ENCODE assay signal across 23 cellular contexts in the genomic region with DNA sequence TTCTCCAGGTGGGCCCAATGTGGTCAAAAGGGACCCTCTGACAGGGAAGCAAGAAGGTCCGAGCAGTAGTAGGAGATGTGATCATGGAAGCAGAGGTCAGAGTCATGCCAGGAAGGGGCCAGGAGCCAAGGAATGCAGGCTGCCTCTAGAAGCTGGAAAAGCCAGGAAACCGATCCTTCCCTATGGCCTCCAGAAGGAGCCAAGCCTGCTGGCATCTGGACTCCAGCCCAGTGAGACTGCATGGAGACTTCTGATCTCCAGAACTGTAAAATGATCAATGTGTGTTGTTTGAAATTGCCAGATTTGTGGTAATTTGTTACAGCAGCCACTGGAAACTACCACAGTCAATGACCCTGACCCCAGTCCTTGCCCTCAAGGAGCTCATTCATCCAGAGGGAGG. TPM values are rescaled to one million over a fixed set of nuclear protein-coding genes. Genes with fewer than 3 reads are reported as not detected.
DNase-seq lines count a peak whose midpoint lies in the region; ATAC-seq and TF ChIP-seq lines count a peak whose summit lies in the region.
"Had no signal": no experiment of that assay in that cellular context is flagged by ENCODE, and none has a peak within 500 bp of the region (broad histone marks: within the 10 kb centered on the region; RNA-seq: fewer than 3 reads in every experiment).

No MANE protein-coding gene starts in this region.

- H3K36me3 ChIP-seq in mammary epithelial cell (ENCODE audit: insufficient read depth, low read length) (no peaks in the 10 kb centered on the region), muscle layer of colon (ENCODE audit: insufficient read depth, low read length) (no peaks in the 10 kb centered on the region), thymus (ENCODE audit: control insufficient read depth, insufficient read depth) (no peaks in the 10 kb centered on the region)

- H3K4me3 Mint-ChIP-seq in activated naive CD8-positive, alpha-beta T cell treated with anti-CD3 and anti-CD28 coated beads, Interleukin-2, amount 50 U/mL, for 24 hours, result no peak overlapping the region
- H3K4me3 Mint-ChIP-seq: CD14-positive monocyte, HFFc6 had no signal

- no peak overlapping the region for H3K4me3 ChIP-seq in mammary epithelial cell (replicated peaks in 1 of 3; ENCODE audit: insufficient read depth in 1 of 3, low read depth in 2 of 3, low read length in 3 of 3)
- no peak overlapping the region for H3K4me3 ChIP-seq in muscle layer of colon (ENCODE audit: low read depth in 1 of 2, low read length in 2 of 2)
- H3K4me3 ChIP-seq in thymus (ENCODE audit: low read length), result no peak overlapping the region

- H3K9me3 Mint-ChIP-seq in activated naive CD8-positive, alpha-beta T cell treated with anti-CD3 and anti-CD28 coated beads, Interleukin-2, amount 50 U/mL, for 24 hours, result no peaks in the 10 kb centered on the region
- H3K9me3 Mint-ChIP-seq: HFFc6 had no signal

- BruUV-seq in mammary epithelial cell (replicated peaks; lab: Mats Ljungman, UMichigan), result no TSS peak

- H3K27ac ChIP-seq in mammary epithelial cell (ENCODE audit: insufficient read depth, low read depth, low read length), result no peak overlapping the region
- H3K27ac ChIP-seq in muscle layer of colon (ENCODE audit: low read depth, low read length), result peak overlapping the region; percentile 56
- H3K27ac ChIP-seq in thymus (ENCODE audit: low read depth), result peak overlapping the region; percentile 36
- H3K27ac ChIP-seq: 22Rv1, HL-60 had no signal

- no peak overlapping the region for H3K4me2 ChIP-seq in mammary epithelial cell (ENCODE audit: insufficient read depth, low read depth, low read length)

- H4K20me1 ChIP-seq in mammary epithelial cell (ENCODE audit: insufficient read depth, low read length), result no peaks in the 10 kb centered on the region

- peak; percentile 52 for DNase-seq in DMS 273 (lab: John Stamatoyannopoulos, UW; ENCODE audit: unreplicated experiment)
- no peak for DNase-seq in DMS 273 treated with DMSO at 0.1 percent for 48 hours (lab: John Stamatoyannopoulos, UW)
- DNase-seq in mammary epithelial cell, result no peak
- DNase-seq in activated naive CD8-positive, alpha-beta T cell treated with anti-CD3 and anti-CD28 coated beads, Interleukin-2, amount 50 U/mL, for 24 hours, result no peak
- no peak for DNase-seq in DMS114 treated with DMSO at 0.1 percent for 48 hours (lab: John Stamatoyannopoulos, UW; ENCODE audit: unreplicated experiment)
- DNase-seq: DMS153, GF-D8, H7, HFFc6, NCI-H1048, NCI-H1436 treated with DMSO at 0.1 percent for 48 hours, NCI-H2029, NCI-H2171 had no signal

- no peak for TF ChIP-seq CTCF in mammary epithelial cell (conservative IDR thresholded peaks at IDR 0.05 in 1 of 2, IDR thresholded peaks at IDR 0.05 in 1 of 2; ENCODE audit: extremely low read depth in 1 of 2, insufficient read depth in 1 of 2, low read depth in 1 of 2, low read length in 2 of 2)

- CTCF ChIA-PET in mammary epithelial cell (lab: Charles Lee; ENCODE audit: low non-redundant PET), result no interaction called here

- peaks cover 6% of the 10 kb centered on the region for H3K27me3 Mint-ChIP-seq in activated naive CD8-positive, alpha-beta T cell treated with anti-CD3 and anti-CD28 coated beads, Interleukin-2, amount 50 U/mL, for 24 hours

- no peaks in the 10 kb centered on the region for H3K27me3 ChIP-seq in mammary epithelial cell (ENCODE audit: insufficient read depth, low read length)
- no peaks in the 10 kb centered on the region for H3K27me3 ChIP-seq in muscle layer of colon (ENCODE audit: control insufficient read depth in 1 of 2, insufficient read depth in 2 of 2, low read length in 2 of 2)
- no peaks in the 10 kb centered on the region for H3K27me3 ChIP-seq in thymus (ENCODE audit: control insufficient read depth, insufficient read depth)

- WGBS in mammary epithelial cell (ENCODE audit: low coverage, missing lambda C conversion rate), result 89% methylated on average over 2 of the region's 2 CpGs
- 96% methylated on average over 2 of the region's 2 CpGs for whole genome bisulfite sequencing in thymus

- peaks cover 40% of the 10 kb centered on the region for H3K4me1 ChIP-seq in mammary epithelial cell (ENCODE audit: insufficient read depth, low read length)
- H3K4me1 ChIP-seq in muscle layer of colon (ENCODE audit: insufficient read depth, low read length), result peaks cover 45% of the 10 kb centered on the region
- H3K4me1 ChIP-seq in thymus (ENCODE audit: control insufficient read depth, insufficient read depth, low read length), result no peaks in the 10 kb centered on the region

- no peak for ATAC-seq in activated naive CD8-positive, alpha-beta T cell treated with anti-CD3 and anti-CD28 coated beads, Interleukin-2, amount 50 U/mL, for 24 hours
- no peak for ATAC-seq in GM21737 (IDR thresholded peaks at IDR 0.05; ENCODE audit: unreplicated experiment)
- ATAC-seq: Panc1, Right ventricle myocardium inferior had no signal

- intact Hi-C loops in mammary epithelial cell (cut with micrococcal nuclease), result no loop called here

- H3K79me2 ChIP-seq in mammary epithelial cell (ENCODE audit: insufficient read depth, low read length), result no peaks in the 10 kb centered on the region

- in situ Hi-C loops in mammary epithelial cell (cut with MboI; ENCODE audit: low sequenced_read_pairs in 2 of 2), result loop anchor here in 1 of 2 donors (10.0 kb wide), 2 partner anchors 81 to 221 kb away; a partner anchor contains a TSS

- dilution Hi-C loops in mammary epithelial cell (cut with HindIII; ENCODE audit: low sequenced_read_pairs), result no loop called here

- H3K9ac ChIP-seq in mammary epithelial cell (ENCODE audit: insufficient read depth, low read length) (no peak overlapping the region), muscle layer of colon (ENCODE audit: low read length) (no peak overlapping the region)

- peak overlapping the region; percentile 53 for H2AFZ ChIP-seq in mammary epithelial cell (ENCODE audit: low read depth, low read length)

- no peak overlapping the region for H3K27ac Mint-ChIP-seq in activated naive CD8-positive, alpha-beta T cell treated with anti-CD3 and anti-CD28 coated beads, Interleukin-2, amount 50 U/mL, for 24 hours
- H3K27ac Mint-ChIP-seq: CD14-positive monocyte, HFFc6 had no signal

- H3K36me3 Mint-ChIP-seq in activated naive CD8-positive, alpha-beta T cell treated with anti-CD3 and anti-CD28 coated beads, Interleukin-2, amount 50 U/mL, for 24 hours (ENCODE audit: low read depth), result no peaks in the 10 kb centered on the region
- H3K36me3 Mint-ChIP-seq: CD14-positive monocyte had no signal

- H3K9me3 ChIP-seq in mammary epithelial cell (replicated peaks; ENCODE audit: insufficient read depth, low read length) (no peaks in the 10 kb centered on the region), muscle layer of colon (ENCODE audit: low read length) (no peaks in the 10 kb centered on the region), thymus (ENCODE audit: control insufficient read depth) (no peaks in the 10 kb centered on the region)

- peaks cover 9% of the 10 kb centered on the region for H3K4me1 Mint-ChIP-seq in activated naive CD8-positive, alpha-beta T cell treated with anti-CD3 and anti-CD28 coated beads, Interleukin-2, amount 50 U/mL, for 24 hours

RNA-seq across cellular contexts. Expression of a gene that starts 56.8 kb away (rescaled TPM):
- total RNA-seq in mammary epithelial cell, result under 1 TPM in 1 of 2 donors, not detected in 1; 0.21 TPM
- polyA plus RNA-seq in mammary epithelial cell, result 0.17 TPM
- polyA minus RNA-seq in mammary epithelial cell, result not detected
- polyA plus RNA-seq in thymus, result 0.07 TPM
- total RNA-seq: HFFc6, NCI-H460, Right ventricle myocardium inferior had no signal
- polyA plus RNA-seq: AG04450 had no signal
